In the genomic region with DNA sequence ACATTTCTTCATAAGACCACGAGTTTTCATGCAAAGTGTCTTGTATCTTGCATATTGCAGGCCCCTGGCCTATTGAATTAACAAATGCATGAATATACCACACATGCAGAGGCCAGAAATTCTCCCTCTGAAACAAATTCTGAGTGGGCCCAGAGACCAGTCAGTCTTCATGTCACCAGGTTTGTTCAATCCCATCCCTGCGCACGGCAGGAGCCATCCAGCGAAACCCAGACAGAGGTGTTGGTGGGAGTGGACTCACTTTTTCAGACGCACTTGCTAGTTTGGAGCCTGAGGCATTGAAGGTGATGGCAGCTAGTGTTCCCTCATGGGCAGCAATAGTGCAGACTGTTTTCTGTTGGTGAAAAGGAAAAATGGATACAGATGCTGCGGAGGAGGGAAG, we compare ENCODE assay signal across 14 cellular contexts.
"Had no signal": no experiment of that assay in that cellular context is flagged by ENCODE, and none has a peak within 500 bp of the region (broad histone marks: within the 10 kb centered on the region; RNA-seq: fewer than 3 reads in every experiment).

No MANE protein-coding gene starts in this region.

- DNase-seq: anterior cingulate cortex; colonic mucosa; effector CD8-positive, alpha-beta T cell; esophagus squamous epithelium; hippocampal formation; kidney; naive B cell; pancreas; substantia nigra; upper lobe of right lung had no signal

- ATAC-seq: left colon had no signal

- H3K27ac ChIP-seq: colonic mucosa, epithelial cell of prostate, pancreas, prostate gland, tibial artery, upper lobe of right lung had no signal

- H3K9me3 ChIP-seq: colonic mucosa, esophagus squamous epithelium, pancreas, prostate gland, tibial artery, upper lobe of right lung had no signal

- H3K27me3 ChIP-seq: colonic mucosa, esophagus squamous epithelium, pancreas, tibial artery, upper lobe of right lung had no signal

- H3K4me3 ChIP-seq: colonic mucosa, esophagus squamous epithelium, pancreas, prostate gland, tibial artery, upper lobe of right lung had no signal

- H3K4me1 ChIP-seq: tibial artery had no signal
